In genomic region chr16:11613381-11614303, GRCh38 we compare ENCODE assay signal across 8 cellular contexts. TPM values are rescaled to one million over a fixed set of nuclear protein-coding genes. Genes with fewer than 3 reads are reported as not detected.
DNase-seq lines count a peak whose midpoint lies in the region; ATAC-seq and TF ChIP-seq lines count a peak whose summit lies in the region.

No MANE protein-coding gene starts in this region.

- no peak overlapping the region for H3K4me3 Mint-ChIP-seq in activated T-cell treated with anti-CD3 and anti-CD28 coated beads, Interleukin-2, amount 50 U/mL, for 24 hours

- H3K9me3 ChIP-seq in Peyer's patch = no peaks in the 10 kb centered on the region
- H3K9me3 ChIP-seq in heart left ventricle = no peaks in the 10 kb centered on the region
- no peaks in the 10 kb centered on the region for H3K9me3 ChIP-seq in subcutaneous abdominal adipose tissue (ENCODE audit: control insufficient read depth in 5 of 5, low read length in 5 of 5)

- H3K9ac ChIP-seq in subcutaneous abdominal adipose tissue (ENCODE audit: low read length in 5 of 5) = peak overlapping the region in 1 of 5 donors; percentile 34

- H3K36me3 ChIP-seq in Peyer's patch (no peaks in the 10 kb centered on the region), heart left ventricle (no peaks in the 10 kb centered on the region), subcutaneous abdominal adipose tissue (ENCODE audit: control insufficient read depth in 5 of 5, insufficient read depth in 5 of 5, low read length in 5 of 5) (no peaks in the 10 kb centered on the region)

- intact Hi-C loops in heart left ventricle (cut with DNase I) = no loop called here

- H3K4me1 ChIP-seq in Peyer's patch (peaks cover 0 to 19% (median 3%) of the 10 kb centered on the region in 4 donors), heart left ventricle (peaks cover 0 to 50% (median 0%) of the 10 kb centered on the region in 12 donors), subcutaneous abdominal adipose tissue (ENCODE audit: control insufficient read depth in 5 of 5, insufficient read depth in 5 of 5, low read length in 5 of 5) (peaks cover 0 to 14% (median 6%) of the 10 kb centered on the region in 5 donors)

- no peak for TF ChIP-seq POLR2A in Peyer's patch (IDR thresholded peaks at IDR 0.05)
- no peak for TF ChIP-seq POLR2A in heart left ventricle (IDR thresholded peaks at IDR 0.05)

- WGBS in heart left ventricle, 4 donors = 51 to 64% (median 57%) methylated on average over 20 of the region's 20 CpGs

- peak overlapping the region; percentile 44 to 81 (median 64) for H3K27ac ChIP-seq in Peyer's patch
- H3K27ac ChIP-seq in heart left ventricle = peak overlapping the region in 5 of 12 donors; percentile 13 to 92 (median 38)
- H3K27ac ChIP-seq in subcutaneous abdominal adipose tissue (ENCODE audit: low read depth, low read length) = peak overlapping the region; percentile 30

- no peak for TF ChIP-seq CTCF in Peyer's patch (IDR thresholded peaks at IDR 0.05)
- TF ChIP-seq CTCF in heart left ventricle (IDR thresholded peaks at IDR 0.05) = no peak

- H3K27me3 ChIP-seq in Peyer's patch = no peaks in the 10 kb centered on the region
- no peaks in the 10 kb centered on the region for H3K27me3 ChIP-seq in heart left ventricle
- H3K27me3 ChIP-seq in subcutaneous abdominal adipose tissue (ENCODE audit: control insufficient read depth in 5 of 5, insufficient read depth in 4 of 5, low read length in 5 of 5) = peaks cover 0 to 5% (median 0%) of the 10 kb centered on the region in 5 donors

- no peaks in the 10 kb centered on the region for H3K9me3 Mint-ChIP-seq in activated T-cell treated with anti-CD3 and anti-CD28 coated beads, Interleukin-2, amount 50 U/mL, for 24 hours

- peak overlapping the region; percentile 1 for H3K27ac Mint-ChIP-seq in activated T-cell treated with anti-CD3 and anti-CD28 coated beads, Interleukin-2, amount 50 U/mL, for 24 hours

- H3K4me3 ChIP-seq in Peyer's patch (no peak overlapping the region), heart left ventricle (no peak overlapping the region), subcutaneous abdominal adipose tissue (ENCODE audit: low read depth in 1 of 5, low read length in 5 of 5) (no peak overlapping the region)

- H3K36me3 Mint-ChIP-seq in activated T-cell treated with anti-CD3 and anti-CD28 coated beads, Interleukin-2, amount 50 U/mL, for 24 hours (ENCODE audit: low read depth) = no peaks in the 10 kb centered on the region

- ATAC-seq in heart left ventricle (peak; percentile 40 to 81 (median 65)), HG02981 (IDR thresholded peaks at IDR 0.05; ENCODE audit: unreplicated experiment) (no peak), HG03108 (IDR thresholded peaks at IDR 0.05; ENCODE audit: unreplicated experiment) (no peak)

- H3K27me3 Mint-ChIP-seq in activated T-cell treated with anti-CD3 and anti-CD28 coated beads, Interleukin-2, amount 50 U/mL, for 24 hours = no peaks in the 10 kb centered on the region

- peaks cover 45% of the 10 kb centered on the region for H3K4me1 Mint-ChIP-seq in activated T-cell treated with anti-CD3 and anti-CD28 coated beads, Interleukin-2, amount 50 U/mL, for 24 hours (ENCODE audit: low read depth)

- DNase-seq in activated T-cell treated with anti-CD3 and anti-CD28 coated beads, Interleukin-2, amount 50 U/mL, for 24 hours = peak; percentile 36
- DNase-seq in activated T-cell treated with anti-CD3 and anti-CD28 coated beads for 4 hours (no peak), Peyer's patch (peak; percentile 74 to 89 (median 78)), heart left ventricle (peak; percentile 43 to 78 (median 66)), NCI-H2227 (lab: John Stamatoyannopoulos, UW; ENCODE audit: unreplicated experiment) (no peak)

RNA-seq across cellular contexts. Expression of gene LITAF, which starts 26.9 kb away (rescaled TPM):
- total RNA-seq in Peyer's patch = 10 to 100 TPM; 20.1 to 56.9 (median 32.3) TPM
- 100 to 1,000 TPM in 1 of 9 donors, 10 to 100 TPM in 8; 34.1 to 133 (median 54.0) TPM for total RNA-seq in heart left ventricle
- polyA plus RNA-seq in heart left ventricle = 10 to 100 TPM; 12.2 to 32.5 TPM

RNA-seq across cellular contexts. Expression of gene SNN, which starts 54.6 kb away (rescaled TPM):
- total RNA-seq in Peyer's patch = 1 to 10 TPM; 4.2 to 5.0 (median 4.5) TPM
- 10 to 100 TPM; 17.0 to 60.0 (median 36.4) TPM for total RNA-seq in heart left ventricle
- 10 to 100 TPM; 12.5 to 38.4 TPM for polyA plus RNA-seq in heart left ventricle

Comparison
In these comparisons a context has a peak if more than half of its experiments do, and no peak if none do; other contexts are left out.
1. DNase-seq: peak in activated T-cell treated with anti-CD3 and anti-CD28 coated beads, Interleukin-2, amount 50 U/mL, for 24 hours (single experiment), Peyer's patch (3 of 3) and heart left ventricle (5 of 5); none in activated T-cell treated with anti-CD3 and anti-CD28 coated beads for 4 hours (single experiment) and NCI-H2227 (single experiment).
2. ATAC-seq: peak in heart left ventricle (4 of 4); none in HG02981 (single experiment) and HG03108 (single experiment).